1 cellular context compared by ENCODE assay signal in genomic region chr1:65687435-65688214, GRCh38.
A peak's percentile ranks its signal among the peaks of the same experiment; 100 is the strongest.
TF ChIP-seq lines count a peak whose summit lies in the region.

No MANE protein-coding gene starts in this region.

TF ChIP-seq in HepG2, 621 proteins besides CTCF, POLR2A, EP300 and RAD21 (continued from another document and continues in another):
- TF ChIP-seq ZNF710 (CRISPR knock-in tag; IDR thresholded peaks at IDR 0.05; ENCODE audit: borderline replicate concordance): no peak; the same call in 1 of the 2 replicates
- no peak for TF ChIP-seq HOMEZ (CRISPR knock-in tag; IDR thresholded peaks at IDR 0.05; ENCODE audit: low read depth)
- no peak for TF ChIP-seq ELK4 (CRISPR knock-in tag; IDR thresholded peaks at IDR 0.05; ENCODE audit: borderline replicate concordance)
- no peak for TF ChIP-seq ZNF143 (CRISPR knock-in tag; IDR thresholded peaks at IDR 0.05)
- no peak for TF ChIP-seq ZIK1 (CRISPR knock-in tag; IDR thresholded peaks at IDR 0.05; ENCODE audit: borderline replicate concordance, low read depth)
- no peak for TF ChIP-seq SMYD3 (CRISPR knock-in tag; IDR thresholded peaks at IDR 0.05)
- TF ChIP-seq ZBTB46 (CRISPR knock-in tag; IDR thresholded peaks at IDR 0.05; ENCODE audit: borderline replicate concordance): no peak
- TF ChIP-seq E2F2 (CRISPR knock-in tag; IDR thresholded peaks at IDR 0.05; ENCODE audit: borderline replicate concordance): no peak
- no peak for TF ChIP-seq SYNCRIP (IDR thresholded peaks at IDR 0.05; ENCODE audit: insufficient read depth, low read depth, low read length)
- peak; percentile 34 for TF ChIP-seq ZEB1 (IDR thresholded peaks at IDR 0.05; ENCODE audit: insufficient replicate concordance, low read depth)
- no peak; the same call in 1 of the 2 replicates for TF ChIP-seq ARID4A (CRISPR knock-in tag; IDR thresholded peaks at IDR 0.05; ENCODE audit: borderline replicate concordance)
- TF ChIP-seq ARID5B (CRISPR knock-in tag; IDR thresholded peaks at IDR 0.05): peak; percentile 91
- no peak for TF ChIP-seq SRY (CRISPR knock-in tag; IDR thresholded peaks at IDR 0.05)
- TF ChIP-seq DMTF1 (CRISPR knock-in tag; IDR thresholded peaks at IDR 0.05): no peak
- no peak for TF ChIP-seq MLLT10 (CRISPR knock-in tag; IDR thresholded peaks at IDR 0.05)
- no peak for TF ChIP-seq SMARCE1 (IDR thresholded peaks at IDR 0.05; ENCODE audit: borderline replicate concordance)
- TF ChIP-seq FIP1L1 (IDR thresholded peaks at IDR 0.05; ENCODE audit: borderline replicate concordance, insufficient read depth, low read depth, low read length): no peak
- 0 out of 2 replicates have a peak, but pooled peaks have one; percentile 20 for TF ChIP-seq THRA (CRISPR knock-in tag; IDR thresholded peaks at IDR 0.05; ENCODE audit: borderline replicate concordance)
- no peak for TF ChIP-seq ZNF691 (CRISPR knock-in tag; IDR thresholded peaks at IDR 0.05; ENCODE audit: borderline replicate concordance, low read depth)
- no peak for TF ChIP-seq ESRRA (CRISPR knock-in tag; IDR thresholded peaks at IDR 0.05; ENCODE audit: low read depth)
- TF ChIP-seq SAFB2 (CRISPR knock-in tag; IDR thresholded peaks at IDR 0.05; ENCODE audit: borderline replicate concordance, low read depth): no peak
- no peak for TF ChIP-seq ISX (CRISPR knock-in tag; conservative IDR thresholded peaks at IDR 0.05)
- TF ChIP-seq PPARG (CRISPR knock-in tag; conservative IDR thresholded peaks at IDR 0.05): peak; percentile 67
- no peak for TF ChIP-seq CAMTA2 (CRISPR knock-in tag; IDR thresholded peaks at IDR 0.05; ENCODE audit: borderline replicate concordance)
- no peak for TF ChIP-seq RFXAP (CRISPR knock-in tag; IDR thresholded peaks at IDR 0.05; ENCODE audit: borderline replicate concordance)
- TF ChIP-seq FUBP1 (CRISPR knock-in tag; IDR thresholded peaks at IDR 0.05; ENCODE audit: borderline replicate concordance): no peak
- TF ChIP-seq RXRA (CRISPR knock-in tag; IDR thresholded peaks at IDR 0.05): peak; percentile 69; the same call in 1 of the 2 replicates
- peak; percentile 84 for TF ChIP-seq HDAC2 (CRISPR knock-in tag; IDR thresholded peaks at IDR 0.05)
- TF ChIP-seq NFATC3 (CRISPR knock-in tag; IDR thresholded peaks at IDR 0.05): 0 out of 2 replicates have a peak, but pooled peaks have one; percentile 43
- TF ChIP-seq SNAPC5 (CRISPR knock-in tag; IDR thresholded peaks at IDR 0.05; ENCODE audit: borderline replicate concordance): no peak
- TF ChIP-seq ZSCAN25 (CRISPR knock-in tag; IDR thresholded peaks at IDR 0.05): peak; percentile 76
